26 cellular contexts compared by ENCODE assay signal in the genomic region with DNA sequence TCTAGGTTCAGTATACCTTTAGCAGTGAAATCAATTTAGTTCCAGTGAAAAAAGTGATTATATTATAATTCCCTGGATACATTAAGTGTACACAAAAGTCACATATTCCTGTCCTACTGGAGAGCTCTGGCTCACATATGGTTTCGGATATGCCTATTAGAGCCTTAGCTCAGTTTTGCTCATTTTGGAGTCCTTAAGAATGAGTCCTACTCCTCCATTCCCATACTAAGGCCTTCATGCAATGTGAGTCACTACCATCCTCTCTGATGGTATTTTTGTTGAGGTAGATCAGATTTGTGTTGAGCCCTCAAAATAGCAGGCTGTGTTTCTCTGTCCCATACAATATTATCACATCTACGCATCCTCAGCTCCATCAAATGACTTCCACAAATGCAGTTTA.
"Had no signal": no experiment of that assay in that cellular context is flagged by ENCODE, and none has a peak within 500 bp of the region (broad histone marks: within the 10 kb centered on the region; RNA-seq: fewer than 3 reads in every experiment).

No MANE protein-coding gene starts in this region.

- H3K4me3 ChIP-seq: esophagus muscularis mucosa, gastroesophageal sphincter, hepatocyte, prostate gland, uterus had no signal

- H3K9me3 ChIP-seq: neutrophil, prostate gland, uterus had no signal

- H3K27me3 ChIP-seq: esophagus muscularis mucosa, gastroesophageal sphincter, hepatocyte, neutrophil, uterus had no signal

- H3K4me1 ChIP-seq: esophagus muscularis mucosa, gastroesophageal sphincter, prostate gland, uterus had no signal

- DNase-seq: activated CD4-positive, alpha-beta T cell treated with anti-CD3 and anti-CD28 coated beads for 48 hours; activated CD4-positive, alpha-beta T cell treated with anti-CD3 and anti-CD28 coated beads, Interleukin-2, amount 50 U/mL, for 48 hours; activated CD8-positive, alpha-beta memory T cell treated with anti-CD3 and anti-CD28 coated beads, Interleukin-2, amount 50 U/mL, for 4 hours; activated gamma-delta T cell; activated naive CD4-positive, alpha-beta T cell treated with anti-CD3 and anti-CD28 coated beads, Interleukin-2, amount 10 ng/mL, durations not matched to agents 7 days and 5 days; activated naive CD8-positive, alpha-beta T cell treated with anti-CD3 and anti-CD28 coated beads, Interleukin-2, amount 10 ng/mL, durations not matched to agents 7 days and 5 days; activated T-cell treated with anti-CD3 and anti-CD28 coated beads, Interleukin-2, amount 50 U/mL, for 1 hour; amniotic stem cell; effector CD4-positive, alpha-beta T cell; kidney; left colon; naive B cell; nephron progenitor cell; retina; small intestine; stimulated activated CD4-positive, alpha-beta T cell treated with anti-CD3 and anti-CD28 coated beads, Interleukin-4, amount 100 ng/mL, for 4 hours; stimulated activated CD8-positive, alpha-beta memory T cell treated with anti-CD3 and anti-CD28 coated beads, Interleukin-4, amount 100 ng/mL, for 48 hours; stimulated activated naive CD8-positive, alpha-beta T cell treated with anti-CD3 and anti-CD28 coated beads, Interleukin-15, amount 100 ng/mL, for 72 hours; substantia nigra; T-helper 1 cell; uterus had no signal

- H3K36me3 ChIP-seq: esophagus muscularis mucosa, gastroesophageal sphincter, neutrophil, prostate gland, uterus had no signal
